ENCODE assay signal across 2 cellular contexts in genomic region chrX:108735087-108735679, GRCh38.
TF ChIP-seq lines count a peak whose summit lies in the region.

No MANE protein-coding gene starts in this region.

TF ChIP-seq in HCT116, 20 proteins besides CTCF, POLR2A, EP300 and RAD21:
- no peak for TF ChIP-seq EGR1 (IDR thresholded peaks at IDR 0.05; ENCODE audit: low read depth)
- TF ChIP-seq FOSL1 (IDR thresholded peaks at IDR 0.05; ENCODE audit: low read depth), result no peak
- TF ChIP-seq YY1 (IDR thresholded peaks at IDR 0.05; ENCODE audit: extremely low read depth, insufficient replicate concordance, low read depth, low read length), result no peak
- TF ChIP-seq CBX3 (IDR thresholded peaks at IDR 0.05; ENCODE audit: low read depth), result no peak
- TF ChIP-seq ELF1 (IDR thresholded peaks at IDR 0.05; ENCODE audit: borderline replicate concordance, low read depth), result no peak
- TF ChIP-seq ZFX (IDR thresholded peaks at IDR 0.05), result no peak
- no peak for TF ChIP-seq JUND (IDR thresholded peaks at IDR 0.05)
- TF ChIP-seq ZNF274 (IDR thresholded peaks at IDR 0.05; ENCODE audit: low read depth, low read length), result no peak
- TF ChIP-seq TCF7L2 (IDR thresholded peaks at IDR 0.05; ENCODE audit: borderline replicate concordance, extremely low read depth, insufficient read depth, insufficient read length), result no peak
- no peak for TF ChIP-seq POLR2AphosphoS5 (IDR thresholded peaks at IDR 0.05; ENCODE audit: low read depth, low read length)
- no peak for TF ChIP-seq SIN3A (IDR thresholded peaks at IDR 0.05; ENCODE audit: low read depth)
- TF ChIP-seq ZBTB33 (IDR thresholded peaks at IDR 0.05; ENCODE audit: extremely low read depth, insufficient replicate concordance, low read length), result no peak
- no peak for TF ChIP-seq REST (IDR thresholded peaks at IDR 0.05; ENCODE audit: low read depth)
- TF ChIP-seq MAX (IDR thresholded peaks at IDR 0.05), result no peak
- no peak for TF ChIP-seq SP1 (IDR thresholded peaks at IDR 0.05; ENCODE audit: low read depth)
TF ChIP-seq in HCT116: peak in this region for 0.

TF ChIP-seq in GM12878, 131 proteins besides CTCF, POLR2A, EP300 and RAD21:
- TF ChIP-seq KDM1A (IDR thresholded peaks at IDR 0.05; ENCODE audit: borderline replicate concordance) (no peak), POLR2AphosphoS2 (IDR thresholded peaks at IDR 0.05; ENCODE audit: low read depth, low read length) (no peak), BCL11A (IDR thresholded peaks at IDR 0.05; ENCODE audit: low read depth, low read length) (no peak), ZBTB4 (CRISPR knock-in tag; IDR thresholded peaks at IDR 0.05) (no peak), REST (IDR thresholded peaks at IDR 0.05; ENCODE audit: low read depth, low read length) (no peak), BCLAF1 (IDR thresholded peaks at IDR 0.05) (no peak), YBX1 (IDR thresholded peaks at IDR 0.05) (no peak), ZBTB33 (IDR thresholded peaks at IDR 0.05) (no peak), NFXL1 (IDR thresholded peaks at IDR 0.05; ENCODE audit: borderline replicate concordance) (no peak), TCF7 (IDR thresholded peaks at IDR 0.05; ENCODE audit: borderline replicate concordance) (no peak), CEBPB (IDR thresholded peaks at IDR 0.05; ENCODE audit: borderline replicate concordance in 1 of 2, low read depth in 2 of 2, low read length in 2 of 2) (no peak), SUPT20H (IDR thresholded peaks at IDR 0.05; ENCODE audit: borderline replicate concordance, control insufficient read depth, low read depth, low read length) (no peak)
